Comparison of ENCODE assay signal across 1 cellular context in genomic region chr3:65118912-65119499, GRCh38.
TF ChIP-seq lines count a peak whose summit lies in the region.

No MANE protein-coding gene starts in this region.

TF ChIP-seq in K562, 482 proteins besides CTCF, POLR2A, EP300 and RAD21 (continued from another document and continues in another):
- TF ChIP-seq ZBTB49 (CRISPR knock-in tag; IDR thresholded peaks at IDR 0.05; ENCODE audit: borderline replicate concordance) (no peak), HDAC1 (IDR thresholded peaks at IDR 0.05) (no peak), ZC3H4 (CRISPR knock-in tag; IDR thresholded peaks at IDR 0.05; ENCODE audit: borderline replicate concordance) (no peak), ZBTB12 (CRISPR knock-in tag; IDR thresholded peaks at IDR 0.05) (no peak), YY1 (IDR thresholded peaks at IDR 0.05; ENCODE audit: borderline replicate concordance in 1 of 3, control insufficient read depth in 1 of 3, extremely low read depth in 1 of 3, insufficient read depth in 3 of 3, insufficient read length in 1 of 3, insufficient replicate concordance in 2 of 3, low read depth in 1 of 3, low read length in 2 of 3) (no peak), SRSF1 (IDR thresholded peaks at IDR 0.05; ENCODE audit: low read depth, low read length) (no peak), ASH1L (IDR thresholded peaks at IDR 0.05; ENCODE audit: borderline replicate concordance, low read depth, partially characterized antibody) (no peak), PKNOX1 (IDR thresholded peaks at IDR 0.05) (0 out of 2 replicates have a peak, but pooled peaks have one; percentile 10), TEAD2 (tag; IDR thresholded peaks at IDR 0.05) (no peak), PRDM10 (IDR thresholded peaks at IDR 0.05; ENCODE audit: partially characterized antibody) (no peak), HDAC3 (IDR thresholded peaks at IDR 0.05; ENCODE audit: borderline replicate concordance, partially characterized antibody) (no peak), ARID1B (IDR thresholded peaks at IDR 0.05) (0 out of 2 replicates have a peak, but pooled peaks have one; percentile 38), NCOA1 (IDR thresholded peaks at IDR 0.05; ENCODE audit: low read depth) (no peak), MEIS2 (IDR thresholded peaks at IDR 0.05; ENCODE audit: partially characterized antibody) (peak; percentile 56), MCM7 (IDR thresholded peaks at IDR 0.05) (no peak), ZC3H11A (IDR thresholded peaks at IDR 0.05; ENCODE audit: low read depth, low read length) (no peak), PURB (CRISPR knock-in tag; IDR thresholded peaks at IDR 0.05; ENCODE audit: low read depth) (no peak), ZNF407 (IDR thresholded peaks at IDR 0.05; ENCODE audit: low read depth) (no peak), ARID4B (CRISPR knock-in tag; IDR thresholded peaks at IDR 0.05) (no peak), ZNF778 (CRISPR knock-in tag; IDR thresholded peaks at IDR 0.05) (no peak), TEAD4 (IDR thresholded peaks at IDR 0.05; ENCODE audit: low read length) (peak; percentile 66), TEAD4 (CRISPR knock-in tag; IDR thresholded peaks at IDR 0.05; ENCODE audit: borderline replicate concordance) (no peak), ZNF79 (CRISPR knock-in tag; IDR thresholded peaks at IDR 0.05; ENCODE audit: low read depth) (no peak), SREBF2 (CRISPR knock-in tag; IDR thresholded peaks at IDR 0.05) (no peak), ZNF780A (CRISPR knock-in tag; IDR thresholded peaks at IDR 0.05) (no peak), SMAD3 (CRISPR knock-in tag; conservative IDR thresholded peaks at IDR 0.05) (no peak), ARNT (IDR thresholded peaks at IDR 0.05) (no peak), ZHX1 (conservative IDR thresholded peaks at IDR 0.05; ENCODE audit: low read length) (no peak), HLTF (IDR thresholded peaks at IDR 0.05) (no peak), TAL1 (IDR thresholded peaks at IDR 0.05) (0 out of 2 replicates have a peak, but pooled peaks have one; percentile 36)
